39 cellular contexts compared by ENCODE assay signal in the genomic region with DNA sequence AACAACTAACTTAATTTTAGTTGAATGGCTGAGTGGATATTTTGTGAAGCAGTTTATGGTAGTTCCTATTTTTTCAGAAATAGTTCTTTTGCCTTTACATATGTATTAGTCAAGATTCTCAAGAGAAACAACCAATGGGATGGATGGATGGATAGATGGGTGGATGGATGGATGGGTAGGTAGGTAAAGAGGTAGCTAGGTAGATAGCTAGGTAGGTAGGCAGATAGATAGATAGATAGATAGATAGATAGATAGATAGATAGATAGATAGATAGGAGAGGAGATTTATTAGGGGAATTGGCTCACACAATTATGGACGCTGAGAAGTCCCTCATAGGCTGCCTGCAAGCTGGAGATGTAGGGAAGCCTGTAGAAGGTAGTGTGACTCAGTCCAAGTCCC.
"Had no signal": no experiment of that assay in that cellular context is flagged by ENCODE, and none has a peak within 500 bp of the region (broad histone marks: within the 10 kb centered on the region; RNA-seq: fewer than 3 reads in every experiment).

No MANE protein-coding gene starts in this region.

- FAIRE-seq: astrocyte, bronchial epithelial cell had no signal

- H3K27me3 Mint-ChIP-seq: activated naive CD4-positive, alpha-beta T cell treated with anti-CD3 and anti-CD28 coated beads, Interleukin-2, amount 10 ng/mL, durations not matched to agents 7 days and 5 days; activated naive CD4-positive, alpha-beta T cell treated with anti-CD3 and anti-CD28 coated beads, Interleukin-2, amount 50 U/mL, for 24 hours; activated naive CD8-positive, alpha-beta T cell; activated naive CD8-positive, alpha-beta T cell treated with anti-CD3 and anti-CD28 coated beads for 36 hours; activated naive CD8-positive, alpha-beta T cell treated with anti-CD3 and anti-CD28 coated beads, Interleukin-2, amount 10 ng/mL, durations not matched to agents 7 days and 5 days; activated naive CD8-positive, alpha-beta T cell treated with anti-CD3 and anti-CD28 coated beads, Interleukin-2, amount 50 U/mL, for 24 hours; activated T-cell treated with anti-CD3 and anti-CD28 coated beads, Interleukin-2, amount 50 U/mL, for 24 hours; activated T-helper 17 cell treated with anti-CD3 and anti-CD28 coated beads, Interleukin-2, amount 50 U/mL, for 72 hours; brain; central memory CD8-positive, alpha-beta T cell had no signal

- ATAC-seq: activated naive CD4-positive, alpha-beta T cell treated with anti-CD3 and anti-CD28 coated beads, Interleukin-2, amount 50 U/mL, for 72 hours; activated naive CD8-positive, alpha-beta T cell treated with anti-CD3 and anti-CD28 coated beads, Interleukin-2, amount 50 U/mL, for 24 hours; activated T-cell treated with anti-CD3 and anti-CD28 coated beads, Interleukin-2, amount 50 U/mL, for 4 hours; activated T-cell treated with anti-CD3 and anti-CD28 coated beads, Interleukin-2, amount 50 U/mL, for 72 hours; activated T-helper 17 cell treated with anti-CD3 and anti-CD28 coated beads, Interleukin-2, amount 50 U/mL, for 72 hours; body of pancreas had no signal

- H3K27me3 ChIP-seq: adrenal gland, ascending aorta, body of pancreas, brain microvascular endothelial cell, breast epithelium, cardiac muscle cell had no signal

- H3K9me3 ChIP-seq: adrenal gland, ascending aorta, body of pancreas, breast epithelium had no signal

- H3K4me3 ChIP-seq: adrenal gland, ascending aorta, body of pancreas, breast epithelium, cardiac muscle cell had no signal

- H3K4me3 Mint-ChIP-seq: activated naive CD4-positive, alpha-beta T cell treated with anti-CD3 and anti-CD28 coated beads for 36 hours; activated naive CD4-positive, alpha-beta T cell treated with anti-CD3 and anti-CD28 coated beads, Interleukin-2, amount 10 ng/mL, durations not matched to agents 7 days and 5 days; activated naive CD4-positive, alpha-beta T cell treated with anti-CD3 and anti-CD28 coated beads, Interleukin-2, amount 50 U/mL, for 24 hours; activated naive CD8-positive, alpha-beta T cell; activated naive CD8-positive, alpha-beta T cell treated with anti-CD3 and anti-CD28 coated beads for 36 hours; activated naive CD8-positive, alpha-beta T cell treated with anti-CD3 and anti-CD28 coated beads, Interleukin-2, amount 10 ng/mL, durations not matched to agents 7 days and 5 days; activated naive CD8-positive, alpha-beta T cell treated with anti-CD3 and anti-CD28 coated beads, Interleukin-2, amount 50 U/mL, for 24 hours; activated T-cell treated with anti-CD3 and anti-CD28 coated beads, Interleukin-2, amount 50 U/mL, for 24 hours; activated T-cell treated with anti-CD3 and anti-CD28 coated beads, Interleukin-2, amount 50 U/mL, for 4 hours; activated T-cell treated with anti-CD3 and anti-CD28 coated beads, Interleukin-2, amount 50 U/mL, for 72 hours; activated T-helper 1 cell treated with anti-CD3 and anti-CD28 coated beads, Interleukin-12 subunit alpha, Interleukin-12 subunit beta, Interleukin-2, Interleukin-4 antibody, amounts not matched to agents 30 ng/mL and 10 ng/mL and 1 ng/mL, durations not matched to agents 14 hours and 24 hours and 36 hours; activated T-helper 17 cell treated with anti-CD3 and anti-CD28 coated beads, Interleukin-2, amount 50 U/mL, for 72 hours; brain; central memory CD8-positive, alpha-beta T cell had no signal

- H3K4me1 ChIP-seq: ascending aorta, breast epithelium had no signal

- H3K9me3 Mint-ChIP-seq: activated naive CD4-positive, alpha-beta T cell treated with anti-CD3 and anti-CD28 coated beads, Interleukin-2, amount 10 ng/mL, durations not matched to agents 7 days and 5 days; activated naive CD4-positive, alpha-beta T cell treated with anti-CD3 and anti-CD28 coated beads, Interleukin-2, amount 50 U/mL, for 24 hours; activated naive CD8-positive, alpha-beta T cell treated with anti-CD3 and anti-CD28 coated beads, Interleukin-2, amount 50 U/mL, for 24 hours; activated T-cell treated with anti-CD3 and anti-CD28 coated beads, Interleukin-2, amount 50 U/mL, for 24 hours; activated T-helper 1 cell treated with anti-CD3 and anti-CD28 coated beads, Interleukin-12 subunit alpha, Interleukin-12 subunit beta, Interleukin-2, Interleukin-4 antibody, amounts not matched to agents 30 ng/mL and 10 ng/mL and 1 ng/mL, durations not matched to agents 14 hours and 24 hours and 36 hours; activated T-helper 2 cell treated with anti-CD3 and anti-CD28 coated beads, Interferon-gamma antibody, Interleukin-2, Interleukin-4, amounts not matched to agents 10 μg/mL and 5 μg/mL and 100 μg/mL, durations not matched to agents 14 hours and 24 hours and 36 hours had no signal

- H3K4me1 Mint-ChIP-seq: activated T-helper 17 cell treated with anti-CD3 and anti-CD28 coated beads, Interleukin-2, amount 50 U/mL, for 72 hours; brain had no signal

- H3K36me3 ChIP-seq: adrenal gland, ascending aorta, brain microvascular endothelial cell, breast epithelium, cardiac muscle cell had no signal

- H3K27ac ChIP-seq: adrenal gland, ascending aorta, body of pancreas, brain microvascular endothelial cell, breast epithelium, cardiac muscle cell had no signal

- H3K27ac Mint-ChIP-seq: activated naive CD4-positive, alpha-beta T cell treated with anti-CD3 and anti-CD28 coated beads for 36 hours; activated naive CD4-positive, alpha-beta T cell treated with anti-CD3 and anti-CD28 coated beads, Interleukin-2, amount 10 ng/mL, durations not matched to agents 7 days and 5 days; activated naive CD4-positive, alpha-beta T cell treated with anti-CD3 and anti-CD28 coated beads, Interleukin-2, amount 50 U/mL, for 24 hours; activated naive CD4-positive, alpha-beta T cell treated with anti-CD3 and anti-CD28 coated beads, Interleukin-2, amount 50 U/mL, for 72 hours; activated naive CD8-positive, alpha-beta T cell; activated naive CD8-positive, alpha-beta T cell treated with anti-CD3 and anti-CD28 coated beads for 36 hours; activated naive CD8-positive, alpha-beta T cell treated with anti-CD3 and anti-CD28 coated beads, Interleukin-2, amount 10 ng/mL, durations not matched to agents 7 days and 5 days; activated naive CD8-positive, alpha-beta T cell treated with anti-CD3 and anti-CD28 coated beads, Interleukin-2, amount 50 U/mL, for 24 hours; activated T-cell treated with anti-CD3 and anti-CD28 coated beads, Interleukin-2, amount 50 U/mL, for 24 hours; activated T-cell treated with anti-CD3 and anti-CD28 coated beads, Interleukin-2, amount 50 U/mL, for 72 hours; activated T-helper 1 cell treated with anti-CD3 and anti-CD28 coated beads, Interleukin-12 subunit alpha, Interleukin-12 subunit beta, Interleukin-2, Interleukin-4 antibody, amounts not matched to agents 30 ng/mL and 10 ng/mL and 1 ng/mL, durations not matched to agents 14 hours and 24 hours and 36 hours; activated T-helper 17 cell treated with anti-CD3 and anti-CD28 coated beads, Interleukin-2, amount 50 U/mL, for 72 hours; activated T-helper 2 cell treated with anti-CD3 and anti-CD28 coated beads, Interferon-gamma antibody, Interleukin-2, Interleukin-4, amounts not matched to agents 10 μg/mL and 5 μg/mL and 100 μg/mL, durations not matched to agents 14 hours and 24 hours and 36 hours; brain had no signal

- DNase-seq: activated effector memory CD4-positive, alpha-beta T cell treated with anti-CD3 and anti-CD28 coated beads, Interleukin-2, amount 50 U/mL, for 16 hours; activated effector memory CD4-positive, alpha-beta T cell treated with Interleukin-2 at 50 U/mL for 16 hours; activated gamma-delta T cell; activated gamma-delta T cell treated with Interleukin-2 at 50 U/mL for 16 hours; activated naive CD4-positive, alpha-beta T cell; activated naive CD4-positive, alpha-beta T cell treated with anti-CD3 and anti-CD28 coated beads for 36 hours; activated naive CD4-positive, alpha-beta T cell treated with anti-CD3 and anti-CD28 coated beads, Interleukin-2, amount 10 ng/mL, durations not matched to agents 7 days and 5 days; activated naive CD4-positive, alpha-beta T cell treated with anti-CD3 and anti-CD28 coated beads, Interleukin-2, amount 50 U/mL, for 16 hours; activated naive CD4-positive, alpha-beta T cell treated with Interleukin-2 at 50 U/mL for 16 hours; activated naive CD8-positive, alpha-beta T cell treated with anti-CD3 and anti-CD28 coated beads for 36 hours; activated naive CD8-positive, alpha-beta T cell treated with anti-CD3 and anti-CD28 coated beads, Interleukin-2, amount 10 ng/mL, durations not matched to agents 7 days and 5 days; activated naive CD8-positive, alpha-beta T cell treated with anti-CD3 and anti-CD28 coated beads, Interleukin-2, amount 50 U/mL, for 24 hours; activated T-cell treated with anti-CD3 and anti-CD28 coated beads, Interleukin-2, amount 50 U/mL, for 24 hours; activated T-cell treated with anti-CD3 and anti-CD28 coated beads, Interleukin-2, amount 50 U/mL, for 4 hours; activated T-cell treated with anti-CD3 and anti-CD28 coated beads, Interleukin-2, amount 50 U/mL, for 48 hours; activated T-cell treated with anti-CD3 and anti-CD28 coated beads, Interleukin-2, amount 50 U/mL, for 72 hours; adrenal gland; amniotic stem cell; amygdala; anterior cingulate cortex; aorta; body of pancreas; brain microvascular endothelial cell; caudate nucleus; central memory CD4-positive, alpha-beta T cell; cerebellar nuclear complex had no signal
